In the genomic region with DNA sequence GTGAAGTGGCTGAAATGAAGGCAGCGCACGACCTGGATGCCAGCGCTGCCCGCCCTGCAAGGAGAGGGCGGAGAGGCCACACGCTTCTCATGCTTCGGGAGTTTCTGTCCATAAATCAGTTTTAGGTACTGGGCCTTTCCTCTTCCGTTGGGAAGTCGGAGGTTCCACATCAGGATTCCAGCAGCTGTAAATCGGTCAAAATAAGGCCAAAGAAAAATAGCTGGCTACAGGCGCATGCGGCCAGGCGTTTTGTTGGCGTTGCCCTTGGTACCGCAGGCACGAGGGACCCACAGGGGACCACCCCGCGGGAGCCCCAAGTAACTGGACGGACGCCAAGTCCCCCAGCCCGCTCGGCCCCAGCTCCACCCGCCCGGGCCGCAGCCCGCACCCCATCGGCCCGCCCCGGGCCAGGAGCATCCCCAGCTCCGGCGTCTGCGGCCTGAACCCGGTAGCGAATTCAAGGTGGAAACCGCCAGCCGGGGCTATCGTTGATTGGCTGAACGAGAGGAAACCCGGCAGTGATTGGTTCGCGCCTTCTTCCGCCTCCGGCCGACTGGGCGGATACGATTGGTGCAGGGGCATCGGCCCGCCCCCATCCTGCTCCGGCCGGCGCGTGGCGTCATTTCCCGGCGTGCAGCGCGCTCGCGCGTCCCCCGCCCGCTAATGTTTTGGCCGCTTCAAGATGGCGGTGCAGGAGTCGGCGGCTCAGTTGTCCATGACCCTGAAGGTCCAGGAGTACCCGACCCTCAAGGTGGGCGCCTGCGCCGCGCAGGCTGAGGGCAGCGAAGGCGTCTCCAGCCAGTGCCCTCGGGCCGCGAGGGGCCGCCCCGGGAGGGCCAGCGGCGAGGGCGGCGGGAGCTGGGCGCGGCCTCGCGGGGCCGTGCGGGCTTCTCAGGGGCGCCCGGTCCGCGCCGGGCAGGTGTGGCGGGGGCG, we compare ENCODE assay signal across 8 cellular contexts. TPM values are rescaled to one million over a fixed set of nuclear protein-coding genes. Genes with fewer than 3 reads are reported as not detected.
DNase-seq lines count a peak whose midpoint lies in the region; ATAC-seq and TF ChIP-seq lines count a peak whose summit lies in the region.

A gene (plus strand): TSS at position 660 of the 933 bp plus-strand sequence. CDS start 23 bp downstream, at position 683.

- in situ Hi-C loops in GM13976 (cut with MboI; ENCODE audit: low sequenced_read_pairs, unreplicated experiment) = no loop called here

- no peak for TF ChIP-seq EP300 in upper lobe of left lung (IDR thresholded peaks at IDR 0.05)

- H3K27me3 ChIP-seq in heart right ventricle (no peaks in the 10 kb centered on the region), upper lobe of left lung (no peaks in the 10 kb centered on the region)

- H3K4me1 ChIP-seq in heart right ventricle = peaks cover 19 to 52% (median 47%) of the 10 kb centered on the region in 9 donors
- H3K4me1 ChIP-seq in upper lobe of left lung = peaks cover 25 to 48% (median 34%) of the 10 kb centered on the region in 4 donors

- intact Hi-C loops in T-helper 1 cell treated with Interleukin-12 subunit alpha and Interleukin-12 subunit beta and Interleukin-4 antibody, amounts not matched to agents 30 ng/mL and 1 ng/mL, for 36 hours (cut with micrococcal nuclease) = loop anchor here (1.0 to 2.0 kb wide), 12 partner anchors 20 to 508 kb away; a partner anchor contains a TSS
- intact Hi-C loops in heart right ventricle (cut with DNase I) = loop anchor here in 7 of 10 donors (2.0 to 10.0 kb wide), 5 partner anchors 37 to 58 kb away; a partner anchor contains a TSS
- intact Hi-C loops in posterior cingulate gyrus (cut with DNase I) = loop anchor here (1.0 to 2.0 kb wide), 2 partner anchors 40 to 57 kb away; a partner anchor contains a TSS

- H3K9me3 ChIP-seq in heart right ventricle (peaks cover 0 to 5% (median 0%) of the 10 kb centered on the region in 11 donors), upper lobe of left lung (no peaks in the 10 kb centered on the region)

- peak; percentile 93 for ATAC-seq in HG02870 (IDR thresholded peaks at IDR 0.05; ENCODE audit: unreplicated experiment)
- ATAC-seq in heart right ventricle = peak; percentile 96 to 99 (median 99)
- peak; percentile 98 to 99 for ATAC-seq in upper lobe of left lung (ENCODE audit: low FRiP score in 2 of 2)

- H3K27ac ChIP-seq in heart right ventricle = peak within 1 kb of the TSS; percentile 81 to 97 (median 94)
- H3K27ac ChIP-seq in upper lobe of left lung = peak within 1 kb of the TSS; percentile 68 to 94 (median 88)

- no peaks in the 10 kb centered on the region for H3K36me3 ChIP-seq in heart right ventricle
- peaks cover 0 to 4% (median 0%) of the 10 kb centered on the region in 4 donors for H3K36me3 ChIP-seq in upper lobe of left lung

- H3K4me3 ChIP-seq in heart right ventricle (peak within 1 kb of the TSS; percentile 82 to 99 (median 96)), upper lobe of left lung (peak within 1 kb of the TSS; percentile 86 to 98 (median 96))

- TF ChIP-seq CTCF in GM13976 (IDR thresholded peaks at IDR 0.05; ENCODE audit: borderline replicate concordance, control extremely low read depth, extremely low read depth, insufficient read depth, missing control alignments) (no peak), heart right ventricle (IDR thresholded peaks at IDR 0.05) (no peak), upper lobe of left lung (IDR thresholded peaks at IDR 0.05) (peak in 1 of 6 experiments; percentile 4)

- WGBS in heart right ventricle, 2 donors = 1% methylated on average over 91 to 95 of the region's 95 CpGs
- WGBS in upper lobe of left lung, 2 donors = 1 to 3% methylated on average over 35 to 47 of the region's 95 CpGs

- peak in 3 of 4 donors; percentile 81 to 85 (median 82) for TF ChIP-seq POLR2A in upper lobe of left lung (IDR thresholded peaks at IDR 0.05)

- DNase-seq in GM13976 (ENCODE audit: low spot score) (peak; percentile 100), NCI-H146 treated with DMSO at 0.1 percent for 48 hours (lab: John Stamatoyannopoulos, UW; ENCODE audit: unreplicated experiment) (peak; percentile 88), amniotic epithelial cell (ENCODE audit: low read depth) (peak; percentile 93), heart right ventricle (peak; percentile 97), posterior cingulate gyrus (peak; percentile 96 to 100 (median 97)), upper lobe of left lung (peak; percentile 95 to 99)

RNA-seq across cellular contexts. Expression of the gene that starts here (rescaled TPM):
- 73.4 and 73.9 TPM in 2 replicates for total RNA-seq in T-helper 1 cell treated with Interleukin-12 subunit alpha and Interleukin-12 subunit beta and Interleukin-4 antibody, amounts not matched to agents 30 ng/mL and 1 ng/mL, for 36 hours
- total RNA-seq in heart right ventricle = 10 to 100 TPM; 39.1 to 72.8 (median 50.3) TPM
- polyA plus RNA-seq in heart right ventricle = 10 to 100 TPM; 43.2 to 55.7 TPM
- total RNA-seq in upper lobe of left lung = 100 to 1,000 TPM in 1 of 6 donors, 10 to 100 TPM in 5; 58.5 to 289 (median 73.0) TPM

Comparison
In these comparisons a context has a peak if more than half of its experiments do, and no peak if none do; other contexts are left out.
1. Peak in every context shown above with its lines: DNase-seq, ATAC-seq, H3K4me3 ChIP-seq and H3K27ac ChIP-seq.